ENCODE assay signal across 8 cellular contexts in genomic region chr19:1131718-1132552, GRCh38. TPM values are rescaled to one million over a fixed set of nuclear protein-coding genes. Genes with fewer than 3 reads are reported as not detected.
A peak's percentile ranks its signal among the peaks of the same experiment; 100 is the strongest.
DNase-seq lines count a peak whose midpoint lies in the region; TF ChIP-seq lines count a peak whose summit lies in the region.

No MANE protein-coding gene starts in this region.

- H3K4me3 ChIP-seq in DOHH2 (ENCODE audit: low read length) = peak overlapping the region; percentile 68
- peak overlapping the region; percentile 84 for H3K4me3 ChIP-seq in GM23248
- peak overlapping the region; percentile 62 for H3K4me3 ChIP-seq in epithelial cell of proximal tubule (ENCODE audit: low read depth, low read length)
- peak overlapping the region; percentile 69 to 71 for H3K4me3 ChIP-seq in mucosa of rectum (ENCODE audit: low read length in 2 of 2)

- H3K9ac ChIP-seq in GM23248 (peak overlapping the region; percentile 96), mucosa of rectum (ENCODE audit: low read depth in 1 of 2, low read length in 2 of 2) (peak overlapping the region; percentile 75 to 83)

- H3K9me3 ChIP-seq in DOHH2 (ENCODE audit: control insufficient read depth, insufficient read depth, low read length) (no peaks in the 10 kb centered on the region), GM23248 (ENCODE audit: low read depth) (no peaks in the 10 kb centered on the region), mucosa of rectum (ENCODE audit: control insufficient read depth in 2 of 2, low read length in 2 of 2) (no peaks in the 10 kb centered on the region)

- H3K4me1 ChIP-seq in DOHH2 (ENCODE audit: control insufficient read depth, low read length) = peaks cover 37% of the 10 kb centered on the region
- H3K4me1 ChIP-seq in GM23248 (ENCODE audit: insufficient read depth) = peaks cover 19% of the 10 kb centered on the region; the same call in 1 of the 2 replicates
- peaks cover 36 to 41% of the 10 kb centered on the region in 2 donors for H3K4me1 ChIP-seq in mucosa of rectum (ENCODE audit: control insufficient read depth in 2 of 2, insufficient read depth in 2 of 2, low read length in 2 of 2)

- 2% methylated on average over 48 to 52 of the region's 64 CpGs for WGBS in GM23248 (ENCODE audit: low coverage in 1 of 2, low lambda C conversion rate in 2 of 2, missing lambda C conversion rate in 2 of 2), 2 experiments

- H4K20me1 ChIP-seq in DOHH2 (ENCODE audit: control insufficient read depth, insufficient read depth, low read depth, low read length) = peaks cover 21% of the 10 kb centered on the region
- no peaks in the 10 kb centered on the region for H4K20me1 ChIP-seq in GM23248 (ENCODE audit: insufficient read depth)

- peak; percentile 99 for DNase-seq in GM23248
- DNase-seq in NCI-H526 treated with DMSO at 0.1 percent for 48 hours (lab: John Stamatoyannopoulos, UW) = peak; percentile 46
- peak; percentile 93 for DNase-seq in activated CD8-positive, alpha-beta memory T cell treated with anti-CD3 and anti-CD28 coated beads, Interleukin-2, amount 50 U/mL, for 48 hours
- no peak for DNase-seq in epithelial cell of proximal tubule (ENCODE audit: low read depth)
- peak; percentile 78 to 79 for DNase-seq in stimulated activated CD8-positive, alpha-beta memory T cell treated with anti-CD3 and anti-CD28 coated beads, Interleukin-4, amount 100 ng/mL, for 4 hours (ENCODE audit: low read depth in 2 of 2, low spot score in 1 of 2)
- no peak for DNase-seq in middle frontal gyrus (ENCODE audit: extremely low spot score, low spot score)

- H3K27me3 ChIP-seq in DOHH2 (ENCODE audit: control insufficient read depth, low read length) = peaks cover 10% of the 10 kb centered on the region
- H3K27me3 ChIP-seq in GM23248 (replicated peaks; ENCODE audit: insufficient read depth) = no peaks in the 10 kb centered on the region
- no peaks in the 10 kb centered on the region for H3K27me3 ChIP-seq in mucosa of rectum (ENCODE audit: control insufficient read depth in 2 of 2, insufficient read depth in 2 of 2, low read length in 2 of 2)

- H3K79me2 ChIP-seq in DOHH2 (ENCODE audit: control insufficient read depth, low read length) (peaks cover 8% of the 10 kb centered on the region; the same call in 1 of the 2 replicates), GM23248 (ENCODE audit: insufficient read depth) (peaks cover 95% of the 10 kb centered on the region)

- in situ Hi-C loops in GM23248 (cut with MboI) = no loop called here

- H3K9me2 ChIP-seq in DOHH2 (replicated peaks; ENCODE audit: control insufficient read depth, low read length) (no peaks in the 10 kb centered on the region), GM23248 (ENCODE audit: insufficient read depth) (no peaks in the 10 kb centered on the region)

- no peak for TF ChIP-seq CTCF in DOHH2 (IDR thresholded peaks at IDR 0.05; ENCODE audit: low read depth, low read length, poor library complexity, severe bottlenecking)
- TF ChIP-seq CTCF in epithelial cell of proximal tubule (conservative IDR thresholded peaks at IDR 0.05; ENCODE audit: low read depth, low read length) = no peak

- peak overlapping the region; percentile 79 for H3K4me2 ChIP-seq in DOHH2 (ENCODE audit: low read length)
- peak overlapping the region; percentile 77 for H3K4me2 ChIP-seq in GM23248 (ENCODE audit: unreplicated experiment)

- H3K36me3 ChIP-seq in DOHH2 (ENCODE audit: control insufficient read depth, low read length) (peaks cover 5% of the 10 kb centered on the region), GM23248 (ENCODE audit: low read depth) (no peaks in the 10 kb centered on the region), mucosa of rectum (ENCODE audit: control insufficient read depth in 2 of 2, insufficient read depth in 2 of 2, low read length in 2 of 2) (peaks cover 7 to 8% of the 10 kb centered on the region in 2 donors)

- H3F3A ChIP-seq in DOHH2 (ENCODE audit: control insufficient read depth, insufficient read depth) (no peaks in the 10 kb centered on the region), GM23248 (ENCODE audit: insufficient read depth) (peaks cover 8% of the 10 kb centered on the region; the same call in 1 of the 2 replicates)

- no peak overlapping the region for H2AFZ ChIP-seq in GM23248

- no peak overlapping the region for H3K27ac ChIP-seq in DOHH2 (ENCODE audit: low read depth, low read length)
- peak overlapping the region; percentile 95 for H3K27ac ChIP-seq in GM23248
- H3K27ac ChIP-seq in mucosa of rectum (ENCODE audit: low read depth in 2 of 2, low read length in 2 of 2) = peak overlapping the region; percentile 86 to 96

RNA-seq across cellular contexts. Expression of gene GPX4, which starts 28.1 kb away (rescaled TPM):
- 298 and 323 TPM in 2 replicates for total RNA-seq in GM23248 (2014; rRNA removed; shearing (Covaris generic))
- polyA plus RNA-seq in GM23248 (2016; fragmentation: Nextera tagmentation; extraction: Ambion mirVana) = 601 and 607 TPM in 2 replicates
- 457 and 656 TPM in 2 replicates for total RNA-seq in epithelial cell of proximal tubule

RNA-seq across cellular contexts. Expression of gene POLR2E, which starts 36.8 kb away (rescaled TPM):
- total RNA-seq in GM23248 (2014; rRNA removed; shearing (Covaris generic)) = 172 and 233 TPM in 2 replicates
- 336 and 347 TPM in 2 replicates for polyA plus RNA-seq in GM23248 (2016; fragmentation: Nextera tagmentation; extraction: Ambion mirVana)
- total RNA-seq in epithelial cell of proximal tubule = 248 and 349 TPM in 2 replicates

RNA-seq across cellular contexts. Expression of gene SBNO2, which starts 42.1 kb away (rescaled TPM):
- 64.5 and 70.4 TPM in 2 replicates for total RNA-seq in GM23248 (2014; rRNA removed; shearing (Covaris generic))
- polyA plus RNA-seq in GM23248 (2016; fragmentation: Nextera tagmentation; extraction: Ambion mirVana) = 7.5 and 11.9 TPM in 2 replicates
- 56.2 and 66.1 TPM in 2 replicates for total RNA-seq in epithelial cell of proximal tubule

Comparison
In these comparisons a context has a peak if more than half of its experiments do, and no peak if none do; other contexts are left out.
1. DNase-seq: peak in GM23248 (single experiment), NCI-H526 treated with DMSO at 0.1 percent for 48 hours (single experiment), activated CD8-positive, alpha-beta memory T cell treated with anti-CD3 and anti-CD28 coated beads, Interleukin-2, amount 50 U/mL, for 48 hours (single experiment) and stimulated activated CD8-positive, alpha-beta memory T cell treated with anti-CD3 and anti-CD28 coated beads, Interleukin-4, amount 100 ng/mL, for 4 hours (2 of 2); none in epithelial cell of proximal tubule (single experiment) and middle frontal gyrus (single experiment).
2. Peak in every context shown above with its lines, with median percentiles within 50 percentile points of each other: H3K4me3 ChIP-seq.